ENCODE assay signal across 1 cellular context in genomic region chr15:52717924-52718323, GRCh38.
TF ChIP-seq lines count a peak whose summit lies in the region.

No MANE protein-coding gene starts in this region.

TF ChIP-seq in H1, 55 proteins besides CTCF, POLR2A, EP300 and RAD21 (continued from another document):
- TF ChIP-seq, protein P1, sequence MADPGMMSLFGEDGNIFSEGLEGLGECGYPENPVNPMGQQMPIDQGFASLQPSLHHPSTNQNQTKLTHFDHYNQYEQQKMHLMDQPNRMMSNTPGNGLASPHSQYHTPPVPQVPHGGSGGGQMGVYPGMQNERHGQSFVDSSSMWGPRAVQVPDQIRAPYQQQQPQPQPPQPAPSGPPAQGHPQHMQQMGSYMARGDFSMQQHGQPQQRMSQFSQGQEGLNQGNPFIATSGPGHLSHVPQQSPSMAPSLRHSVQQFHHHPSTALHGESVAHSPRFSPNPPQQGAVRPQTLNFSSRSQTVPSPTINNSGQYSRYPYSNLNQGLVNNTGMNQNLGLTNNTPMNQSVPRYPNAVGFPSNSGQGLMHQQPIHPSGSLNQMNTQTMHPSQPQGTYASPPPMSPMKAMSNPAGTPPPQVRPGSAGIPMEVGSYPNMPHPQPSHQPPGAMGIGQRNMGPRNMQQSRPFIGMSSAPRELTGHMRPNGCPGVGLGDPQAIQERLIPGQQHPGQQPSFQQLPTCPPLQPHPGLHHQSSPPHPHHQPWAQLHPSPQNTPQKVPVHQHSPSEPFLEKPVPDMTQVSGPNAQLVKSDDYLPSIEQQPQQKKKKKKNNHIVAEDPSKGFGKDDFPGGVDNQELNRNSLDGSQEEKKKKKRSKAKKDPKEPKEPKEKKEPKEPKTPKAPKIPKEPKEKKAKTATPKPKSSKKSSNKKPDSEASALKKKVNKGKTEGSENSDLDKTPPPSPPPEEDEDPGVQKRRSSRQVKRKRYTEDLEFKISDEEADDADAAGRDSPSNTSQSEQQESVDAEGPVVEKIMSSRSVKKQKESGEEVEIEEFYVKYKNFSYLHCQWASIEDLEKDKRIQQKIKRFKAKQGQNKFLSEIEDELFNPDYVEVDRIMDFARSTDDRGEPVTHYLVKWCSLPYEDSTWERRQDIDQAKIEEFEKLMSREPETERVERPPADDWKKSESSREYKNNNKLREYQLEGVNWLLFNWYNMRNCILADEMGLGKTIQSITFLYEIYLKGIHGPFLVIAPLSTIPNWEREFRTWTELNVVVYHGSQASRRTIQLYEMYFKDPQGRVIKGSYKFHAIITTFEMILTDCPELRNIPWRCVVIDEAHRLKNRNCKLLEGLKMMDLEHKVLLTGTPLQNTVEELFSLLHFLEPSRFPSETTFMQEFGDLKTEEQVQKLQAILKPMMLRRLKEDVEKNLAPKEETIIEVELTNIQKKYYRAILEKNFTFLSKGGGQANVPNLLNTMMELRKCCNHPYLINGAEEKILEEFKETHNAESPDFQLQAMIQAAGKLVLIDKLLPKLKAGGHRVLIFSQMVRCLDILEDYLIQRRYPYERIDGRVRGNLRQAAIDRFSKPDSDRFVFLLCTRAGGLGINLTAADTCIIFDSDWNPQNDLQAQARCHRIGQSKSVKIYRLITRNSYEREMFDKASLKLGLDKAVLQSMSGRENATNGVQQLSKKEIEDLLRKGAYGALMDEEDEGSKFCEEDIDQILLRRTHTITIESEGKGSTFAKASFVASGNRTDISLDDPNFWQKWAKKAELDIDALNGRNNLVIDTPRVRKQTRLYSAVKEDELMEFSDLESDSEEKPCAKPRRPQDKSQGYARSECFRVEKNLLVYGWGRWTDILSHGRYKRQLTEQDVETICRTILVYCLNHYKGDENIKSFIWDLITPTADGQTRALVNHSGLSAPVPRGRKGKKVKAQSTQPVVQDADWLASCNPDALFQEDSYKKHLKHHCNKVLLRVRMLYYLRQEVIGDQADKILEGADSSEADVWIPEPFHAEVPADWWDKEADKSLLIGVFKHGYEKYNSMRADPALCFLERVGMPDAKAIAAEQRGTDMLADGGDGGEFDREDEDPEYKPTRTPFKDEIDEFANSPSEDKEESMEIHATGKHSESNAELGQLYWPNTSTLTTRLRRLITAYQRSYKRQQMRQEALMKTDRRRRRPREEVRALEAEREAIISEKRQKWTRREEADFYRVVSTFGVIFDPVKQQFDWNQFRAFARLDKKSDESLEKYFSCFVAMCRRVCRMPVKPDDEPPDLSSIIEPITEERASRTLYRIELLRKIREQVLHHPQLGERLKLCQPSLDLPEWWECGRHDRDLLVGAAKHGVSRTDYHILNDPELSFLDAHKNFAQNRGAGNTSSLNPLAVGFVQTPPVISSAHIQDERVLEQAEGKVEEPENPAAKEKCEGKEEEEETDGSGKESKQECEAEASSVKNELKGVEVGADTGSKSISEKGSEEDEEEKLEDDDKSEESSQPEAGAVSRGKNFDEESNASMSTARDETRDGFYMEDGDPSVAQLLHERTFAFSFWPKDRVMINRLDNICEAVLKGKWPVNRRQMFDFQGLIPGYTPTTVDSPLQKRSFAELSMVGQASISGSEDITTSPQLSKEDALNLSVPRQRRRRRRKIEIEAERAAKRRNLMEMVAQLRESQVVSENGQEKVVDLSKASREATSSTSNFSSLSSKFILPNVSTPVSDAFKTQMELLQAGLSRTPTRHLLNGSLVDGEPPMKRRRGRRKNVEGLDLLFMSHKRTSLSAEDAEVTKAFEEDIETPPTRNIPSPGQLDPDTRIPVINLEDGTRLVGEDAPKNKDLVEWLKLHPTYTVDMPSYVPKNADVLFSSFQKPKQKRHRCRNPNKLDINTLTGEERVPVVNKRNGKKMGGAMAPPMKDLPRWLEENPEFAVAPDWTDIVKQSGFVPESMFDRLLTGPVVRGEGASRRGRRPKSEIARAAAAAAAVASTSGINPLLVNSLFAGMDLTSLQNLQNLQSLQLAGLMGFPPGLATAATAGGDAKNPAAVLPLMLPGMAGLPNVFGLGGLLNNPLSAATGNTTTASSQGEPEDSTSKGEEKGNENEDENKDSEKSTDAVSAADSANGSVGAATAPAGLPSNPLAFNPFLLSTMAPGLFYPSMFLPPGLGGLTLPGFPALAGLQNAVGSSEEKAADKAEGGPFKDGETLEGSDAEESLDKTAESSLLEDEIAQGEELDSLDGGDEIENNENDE (IDR thresholded peaks at IDR 0.05; ENCODE audit: insufficient replicate concordance, low read length) = no peak
- TF ChIP-seq TCF12 (IDR thresholded peaks at IDR 0.05; ENCODE audit: low read depth, low read length) (no peak), SP2 (IDR thresholded peaks at IDR 0.05; ENCODE audit: low read length) (no peak), CHD2 (IDR thresholded peaks at IDR 0.05; ENCODE audit: low read length) (no peak)
TF ChIP-seq in H1: peak in this region for 0.
